7 cellular contexts compared by ENCODE assay signal in genomic region chr2:148644885-148645134, GRCh38. TPM values are rescaled to one million over a fixed set of nuclear protein-coding genes. Genes with fewer than 3 reads are reported as not detected.
DNase-seq lines count a peak whose midpoint lies in the region; ATAC-seq and TF ChIP-seq lines count a peak whose summit lies in the region.

No MANE protein-coding gene starts in this region.

- ATAC-seq in HG02970 (IDR thresholded peaks at IDR 0.05; ENCODE audit: low FRiP score, unreplicated experiment) (peak; percentile 38), heart left ventricle (peak; percentile 63 to 81 (median 78))

- no peaks in the 10 kb centered on the region for H3K27me3 ChIP-seq in WERI-Rb-1 (ENCODE audit: insufficient read depth, low read depth, severe bottlenecking)
- no peaks in the 10 kb centered on the region for H3K27me3 ChIP-seq in heart left ventricle
- H3K27me3 ChIP-seq in skeletal muscle satellite cell (ENCODE audit: control insufficient read depth, insufficient read depth, low read length), result peaks cover 5% of the 10 kb centered on the region

- H3K4me3 ChIP-seq in WERI-Rb-1 (ENCODE audit: low read depth, low read length) (peak overlapping the region; percentile 89), heart left ventricle (peak overlapping the region; percentile 77 to 99 (median 90)), skeletal muscle satellite cell (ENCODE audit: low read length) (peak overlapping the region; percentile 96)

- TF ChIP-seq CTCF in WERI-Rb-1 (IDR thresholded peaks at IDR 0.05; ENCODE audit: low read depth, low read length), result no peak
- no peak for TF ChIP-seq CTCF in heart left ventricle (IDR thresholded peaks at IDR 0.05)

- H3K36me3 ChIP-seq in WERI-Rb-1 (0 out of 2 replicates have a peak, but pooled peaks cover 3% of the 10 kb centered on the region), heart left ventricle (no peaks in the 10 kb centered on the region), skeletal muscle satellite cell (ENCODE audit: insufficient read depth, low read length) (no peaks in the 10 kb centered on the region)

- intact Hi-C loops in heart left ventricle (cut with DNase I), result loop anchor here in 7 of 10 donors (2.0 to 10.0 kb wide), 13 partner anchors 28 to 640 kb away; partner anchors contain the start of genes KIF5C (in 2 of the 7), MBD5 (in 1 of the 7) and ORC4 (in 1 of the 7)

- peak; percentile 40 for TF ChIP-seq POLR2A in GM19193 (IDR thresholded peaks at IDR 0.05; ENCODE audit: extremely low read depth, insufficient read depth, insufficient read length)
- TF ChIP-seq POLR2A in heart left ventricle (IDR thresholded peaks at IDR 0.05), result no peak

- peak overlapping the region; percentile 70 for H3K4me2 ChIP-seq in skeletal muscle satellite cell (ENCODE audit: low read length)

- peak overlapping the region; percentile 94 for H3K9ac ChIP-seq in skeletal muscle satellite cell (ENCODE audit: low read depth, low read length)

- no peak for DNase-seq in WERI-Rb-1
- no peak for DNase-seq in heart left ventricle
- DNase-seq in NCI-H526 (lab: John Stamatoyannopoulos, UW), result no peak
- no peak for DNase-seq in DMS 273 treated with DMSO at 0.1 percent for 48 hours (lab: John Stamatoyannopoulos, UW)

- H3K27ac ChIP-seq in WERI-Rb-1 (peak overlapping the region; percentile 98), heart left ventricle (peak overlapping the region; percentile 98 to 100 (median 100))

- H3K9me3 ChIP-seq in WERI-Rb-1 (ENCODE audit: severe bottlenecking), result no peaks in the 10 kb centered on the region
- no peaks in the 10 kb centered on the region for H3K9me3 ChIP-seq in heart left ventricle
- no peaks in the 10 kb centered on the region for H3K9me3 ChIP-seq in skeletal muscle satellite cell (replicated peaks; ENCODE audit: low read length)

- H3K4me1 ChIP-seq in heart left ventricle (peaks cover 0 to 51% (median 23%) of the 10 kb centered on the region in 12 donors), skeletal muscle satellite cell (ENCODE audit: control insufficient read depth, insufficient read depth, low read length) (peaks cover 9% of the 10 kb centered on the region)

- 0 to 1% (median 0%) methylated on average over 3 to 27 of the region's 27 CpGs for WGBS in heart left ventricle, 4 donors

RNA-seq across cellular contexts. Expression of gene EPC2, which starts 0.3 kb away (rescaled TPM):
- 10 to 100 TPM; 13.4 to 27.1 (median 19.9) TPM for total RNA-seq in heart left ventricle
- polyA plus RNA-seq in heart left ventricle, result 1 to 10 TPM; 5.6 to 9.7 TPM
- total RNA-seq in skeletal muscle satellite cell (2012; rRNA removed), result 11.4 and 12.7 TPM in 2 replicates
